2 cellular contexts compared by ENCODE assay signal in the genomic region with DNA sequence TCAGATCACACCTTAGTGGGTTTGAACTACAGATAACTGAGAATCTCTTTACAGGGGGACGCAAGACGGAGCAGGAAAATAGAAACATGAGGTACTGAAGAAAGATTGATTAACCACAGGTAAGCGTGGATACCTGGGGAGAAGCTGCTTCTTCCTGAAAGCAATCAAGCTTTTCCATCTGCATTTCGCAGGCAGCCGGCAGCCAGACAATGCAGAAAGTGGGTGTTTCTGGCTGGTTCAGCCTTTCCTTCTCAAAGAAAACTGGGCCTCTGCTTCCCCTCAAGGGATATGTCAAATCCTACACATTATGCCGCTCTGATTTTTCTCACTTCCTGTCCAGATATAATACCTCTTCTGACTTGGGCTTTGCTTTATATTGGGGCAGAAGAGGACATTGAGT.
TF ChIP-seq lines count a peak whose summit lies in the region.

No MANE protein-coding gene starts in this region.

TF ChIP-seq in GM23338, 12 proteins besides CTCF, POLR2A, EP300 and RAD21 (continues in another document):
- TF ChIP-seq CREB1 (CRISPR knock-in tag; IDR thresholded peaks at IDR 0.05; ENCODE audit: low read depth) (no peak), STAT1 (IDR thresholded peaks at IDR 0.05; ENCODE audit: unreplicated experiment) (no peak), NANOG (IDR thresholded peaks at IDR 0.05; ENCODE audit: borderline replicate concordance) (no peak), EZH2 (IDR thresholded peaks at IDR 0.05; ENCODE audit: low read depth, unreplicated experiment) (no peak), EZH2phosphoT487 (IDR thresholded peaks at IDR 0.05; ENCODE audit: unreplicated experiment) (no peak), ZNF114 (CRISPR knock-in tag; IDR thresholded peaks at IDR 0.05) (no peak), JUNB (IDR thresholded peaks at IDR 0.05; ENCODE audit: unreplicated experiment) (no peak)
- TF ChIP-seq, protein P1, sequence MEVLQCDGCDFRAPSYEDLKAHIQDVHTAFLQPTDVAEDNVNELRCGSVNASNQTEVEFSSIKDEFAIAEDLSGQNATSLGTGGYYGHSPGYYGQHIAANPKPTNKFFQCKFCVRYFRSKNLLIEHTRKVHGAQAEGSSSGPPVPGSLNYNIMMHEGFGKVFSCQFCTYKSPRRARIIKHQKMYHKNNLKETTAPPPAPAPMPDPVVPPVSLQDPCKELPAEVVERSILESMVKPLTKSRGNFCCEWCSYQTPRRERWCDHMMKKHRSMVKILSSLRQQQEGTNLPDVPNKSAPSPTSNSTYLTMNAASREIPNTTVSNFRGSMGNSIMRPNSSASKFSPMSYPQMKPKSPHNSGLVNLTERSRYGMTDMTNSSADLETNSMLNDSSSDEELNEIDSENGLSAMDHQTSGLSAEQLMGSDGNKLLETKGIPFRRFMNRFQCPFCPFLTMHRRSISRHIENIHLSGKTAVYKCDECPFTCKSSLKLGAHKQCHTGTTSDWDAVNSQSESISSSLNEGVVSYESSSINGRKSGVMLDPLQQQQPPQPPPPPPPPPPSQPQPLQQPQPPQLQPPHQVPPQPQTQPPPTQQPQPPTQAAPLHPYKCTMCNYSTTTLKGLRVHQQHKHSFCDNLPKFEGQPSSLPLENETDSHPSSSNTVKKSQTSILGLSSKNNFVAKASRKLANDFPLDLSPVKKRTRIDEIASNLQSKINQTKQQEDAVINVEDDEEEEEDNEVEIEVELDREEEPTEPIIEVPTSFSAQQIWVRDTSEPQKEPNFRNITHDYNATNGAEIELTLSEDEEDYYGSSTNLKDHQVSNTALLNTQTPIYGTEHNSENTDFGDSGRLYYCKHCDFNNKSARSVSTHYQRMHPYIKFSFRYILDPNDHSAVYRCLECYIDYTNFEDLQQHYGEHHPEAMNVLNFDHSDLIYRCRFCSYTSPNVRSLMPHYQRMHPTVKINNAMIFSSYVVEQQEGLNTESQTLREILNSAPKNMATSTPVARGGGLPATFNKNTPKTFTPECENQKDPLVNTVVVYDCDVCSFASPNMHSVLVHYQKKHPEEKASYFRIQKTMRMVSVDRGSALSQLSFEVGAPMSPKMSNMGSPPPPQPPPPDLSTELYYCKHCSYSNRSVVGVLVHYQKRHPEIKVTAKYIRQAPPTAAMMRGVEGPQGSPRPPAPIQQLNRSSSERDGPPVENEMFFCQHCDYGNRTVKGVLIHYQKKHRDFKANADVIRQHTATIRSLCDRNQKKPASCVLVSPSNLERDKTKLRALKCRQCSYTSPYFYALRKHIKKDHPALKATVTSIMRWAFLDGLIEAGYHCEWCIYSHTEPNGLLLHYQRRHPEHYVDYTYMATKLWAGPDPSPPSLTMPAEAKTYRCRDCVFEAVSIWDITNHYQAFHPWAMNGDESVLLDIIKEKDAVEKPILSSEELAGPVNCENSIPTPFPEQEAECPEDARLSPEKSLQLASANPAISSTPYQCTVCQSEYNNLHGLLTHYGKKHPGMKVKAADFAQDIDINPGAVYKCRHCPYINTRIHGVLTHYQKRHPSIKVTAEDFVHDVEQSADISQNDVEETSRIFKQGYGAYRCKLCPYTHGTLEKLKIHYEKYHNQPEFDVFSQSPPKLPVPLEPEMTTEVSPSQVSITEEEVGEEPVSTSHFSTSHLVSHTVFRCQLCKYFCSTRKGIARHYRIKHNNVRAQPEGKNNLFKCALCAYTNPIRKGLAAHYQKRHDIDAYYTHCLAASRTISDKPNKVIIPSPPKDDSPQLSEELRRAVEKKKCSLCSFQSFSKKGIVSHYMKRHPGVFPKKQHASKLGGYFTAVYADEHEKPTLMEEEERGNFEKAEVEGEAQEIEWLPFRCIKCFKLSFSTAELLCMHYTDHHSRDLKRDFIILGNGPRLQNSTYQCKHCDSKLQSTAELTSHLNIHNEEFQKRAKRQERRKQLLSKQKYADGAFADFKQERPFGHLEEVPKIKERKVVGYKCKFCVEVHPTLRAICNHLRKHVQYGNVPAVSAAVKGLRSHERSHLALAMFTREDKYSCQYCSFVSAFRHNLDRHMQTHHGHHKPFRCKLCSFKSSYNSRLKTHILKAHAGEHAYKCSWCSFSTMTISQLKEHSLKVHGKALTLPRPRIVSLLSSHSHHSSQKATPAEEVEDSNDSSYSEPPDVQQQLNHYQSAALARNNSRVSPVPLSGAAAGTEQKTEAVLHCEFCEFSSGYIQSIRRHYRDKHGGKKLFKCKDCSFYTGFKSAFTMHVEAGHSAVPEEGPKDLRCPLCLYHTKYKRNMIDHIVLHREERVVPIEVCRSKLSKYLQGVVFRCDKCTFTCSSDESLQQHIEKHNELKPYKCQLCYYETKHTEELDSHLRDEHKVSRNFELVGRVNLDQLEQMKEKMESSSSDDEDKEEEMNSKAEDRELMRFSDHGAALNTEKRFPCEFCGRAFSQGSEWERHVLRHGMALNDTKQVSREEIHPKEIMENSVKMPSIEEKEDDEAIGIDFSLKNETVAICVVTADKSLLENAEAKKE (CRISPR knock-in tag; IDR thresholded peaks at IDR 0.05): no peak
- TF ChIP-seq, protein P2, sequence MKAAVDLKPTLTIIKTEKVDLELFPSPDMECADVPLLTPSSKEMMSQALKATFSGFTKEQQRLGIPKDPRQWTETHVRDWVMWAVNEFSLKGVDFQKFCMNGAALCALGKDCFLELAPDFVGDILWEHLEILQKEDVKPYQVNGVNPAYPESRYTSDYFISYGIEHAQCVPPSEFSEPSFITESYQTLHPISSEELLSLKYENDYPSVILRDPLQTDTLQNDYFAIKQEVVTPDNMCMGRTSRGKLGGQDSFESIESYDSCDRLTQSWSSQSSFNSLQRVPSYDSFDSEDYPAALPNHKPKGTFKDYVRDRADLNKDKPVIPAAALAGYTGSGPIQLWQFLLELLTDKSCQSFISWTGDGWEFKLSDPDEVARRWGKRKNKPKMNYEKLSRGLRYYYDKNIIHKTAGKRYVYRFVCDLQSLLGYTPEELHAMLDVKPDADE (IDR thresholded peaks at IDR 0.05): no peak
- TF ChIP-seq, protein P3, sequence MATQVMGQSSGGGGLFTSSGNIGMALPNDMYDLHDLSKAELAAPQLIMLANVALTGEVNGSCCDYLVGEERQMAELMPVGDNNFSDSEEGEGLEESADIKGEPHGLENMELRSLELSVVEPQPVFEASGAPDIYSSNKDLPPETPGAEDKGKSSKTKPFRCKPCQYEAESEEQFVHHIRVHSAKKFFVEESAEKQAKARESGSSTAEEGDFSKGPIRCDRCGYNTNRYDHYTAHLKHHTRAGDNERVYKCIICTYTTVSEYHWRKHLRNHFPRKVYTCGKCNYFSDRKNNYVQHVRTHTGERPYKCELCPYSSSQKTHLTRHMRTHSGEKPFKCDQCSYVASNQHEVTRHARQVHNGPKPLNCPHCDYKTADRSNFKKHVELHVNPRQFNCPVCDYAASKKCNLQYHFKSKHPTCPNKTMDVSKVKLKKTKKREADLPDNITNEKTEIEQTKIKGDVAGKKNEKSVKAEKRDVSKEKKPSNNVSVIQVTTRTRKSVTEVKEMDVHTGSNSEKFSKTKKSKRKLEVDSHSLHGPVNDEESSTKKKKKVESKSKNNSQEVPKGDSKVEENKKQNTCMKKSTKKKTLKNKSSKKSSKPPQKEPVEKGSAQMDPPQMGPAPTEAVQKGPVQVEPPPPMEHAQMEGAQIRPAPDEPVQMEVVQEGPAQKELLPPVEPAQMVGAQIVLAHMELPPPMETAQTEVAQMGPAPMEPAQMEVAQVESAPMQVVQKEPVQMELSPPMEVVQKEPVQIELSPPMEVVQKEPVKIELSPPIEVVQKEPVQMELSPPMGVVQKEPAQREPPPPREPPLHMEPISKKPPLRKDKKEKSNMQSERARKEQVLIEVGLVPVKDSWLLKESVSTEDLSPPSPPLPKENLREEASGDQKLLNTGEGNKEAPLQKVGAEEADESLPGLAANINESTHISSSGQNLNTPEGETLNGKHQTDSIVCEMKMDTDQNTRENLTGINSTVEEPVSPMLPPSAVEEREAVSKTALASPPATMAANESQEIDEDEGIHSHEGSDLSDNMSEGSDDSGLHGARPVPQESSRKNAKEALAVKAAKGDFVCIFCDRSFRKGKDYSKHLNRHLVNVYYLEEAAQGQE (IDR thresholded peaks at IDR 0.05; ENCODE audit: unreplicated experiment): no peak

TF ChIP-seq in GM12878, 131 proteins besides CTCF, POLR2A, EP300 and RAD21:
- no peak for TF ChIP-seq HDAC2 (IDR thresholded peaks at IDR 0.05)
- TF ChIP-seq HDAC6 (IDR thresholded peaks at IDR 0.05; ENCODE audit: unreplicated experiment): no peak
- TF ChIP-seq SMAD1 (IDR thresholded peaks at IDR 0.05; ENCODE audit: low read depth, partially characterized antibody): no peak
- TF ChIP-seq SIN3A (IDR thresholded peaks at IDR 0.05; ENCODE audit: low read depth, low read length): no peak
- TF ChIP-seq RB1 (IDR thresholded peaks at IDR 0.05; ENCODE audit: borderline replicate concordance): no peak
- TF ChIP-seq IKZF1 (conservative IDR thresholded peaks at IDR 0.05): no peak
- TF ChIP-seq FOXM1 (IDR thresholded peaks at IDR 0.05; ENCODE audit: low read depth, low read length): no peak
- TF ChIP-seq ASH2L (IDR thresholded peaks at IDR 0.05; ENCODE audit: borderline replicate concordance, low read depth): no peak
- TF ChIP-seq FOXK2 (IDR thresholded peaks at IDR 0.05): no peak
- TF ChIP-seq CBFB (IDR thresholded peaks at IDR 0.05; ENCODE audit: low read depth): no peak
- no peak for TF ChIP-seq EZH2 (IDR thresholded peaks at IDR 0.05; ENCODE audit: borderline replicate concordance, control insufficient read depth, low read depth, low read length)
- TF ChIP-seq KAT2A (conservative IDR thresholded peaks at IDR 0.05; ENCODE audit: control insufficient read depth, low read depth, low read length): no peak
- TF ChIP-seq IKZF2 (IDR thresholded peaks at IDR 0.05): no peak
- no peak for TF ChIP-seq STAT3 (IDR thresholded peaks at IDR 0.05; ENCODE audit: low read depth, low read length)
- no peak for TF ChIP-seq NR2C1 (IDR thresholded peaks at IDR 0.05)
TF ChIP-seq in GM12878: peak in this region for 0.
